20 cellular contexts compared by ENCODE assay signal in genomic region chr2:3237501-3237889, GRCh38.
"Had no signal": no experiment of that assay in that cellular context is flagged by ENCODE, and none has a peak within 500 bp of the region (broad histone marks: within the 10 kb centered on the region; RNA-seq: fewer than 3 reads in every experiment).

No MANE protein-coding gene starts in this region.

- H3K27me3 Mint-ChIP-seq: activated naive CD4-positive, alpha-beta T cell treated with anti-CD3 and anti-CD28 coated beads, Interleukin-2, amount 50 U/mL, for 24 hours; naive thymus-derived CD8-positive, alpha-beta T cell; stimulated activated naive CD8-positive, alpha-beta T cell treated with anti-CD3 and anti-CD28 coated beads, Interleukin-15, Interleukin-2, amounts not matched to agents 100 ng/mL and 50 ng/mL, for 24 hours; T-cell had no signal

- H3K27me3 ChIP-seq: body of pancreas, cardiac muscle cell, heart right ventricle, sigmoid colon, thyroid gland, upper lobe of right lung had no signal

- H3K36me3 ChIP-seq: cardiac muscle cell, sigmoid colon, thyroid gland, upper lobe of right lung had no signal

- H3K4me3 ChIP-seq: body of pancreas, cardiac muscle cell, heart right ventricle, lung, sigmoid colon, thyroid gland, upper lobe of right lung had no signal

- H3K9me3 ChIP-seq: body of pancreas, heart right ventricle, sigmoid colon, thyroid gland, upper lobe of right lung had no signal

- ATAC-seq: body of pancreas; naive thymus-derived CD8-positive, alpha-beta T cell; T-cell; upper lobe of right lung had no signal

- H3K27ac Mint-ChIP-seq: activated naive CD4-positive, alpha-beta T cell treated with anti-CD3 and anti-CD28 coated beads, Interleukin-2, amount 50 U/mL, for 24 hours; stimulated activated naive CD8-positive, alpha-beta T cell treated with anti-CD3 and anti-CD28 coated beads, Interleukin-15, Interleukin-2, amounts not matched to agents 100 ng/mL and 50 ng/mL, for 24 hours; T-cell had no signal

- H3K9me3 Mint-ChIP-seq: activated naive CD4-positive, alpha-beta T cell treated with anti-CD3 and anti-CD28 coated beads, Interleukin-2, amount 50 U/mL, for 24 hours; naive thymus-derived CD8-positive, alpha-beta T cell; stimulated activated naive CD8-positive, alpha-beta T cell treated with anti-CD3 and anti-CD28 coated beads, Interleukin-15, Interleukin-2, amounts not matched to agents 100 ng/mL and 50 ng/mL, for 24 hours; T-cell had no signal

- H3K4me1 ChIP-seq: body of pancreas, sigmoid colon, thyroid gland, upper lobe of right lung had no signal

- H3K4me3 Mint-ChIP-seq: activated naive CD4-positive, alpha-beta T cell treated with anti-CD3 and anti-CD28 coated beads, Interleukin-2, amount 50 U/mL, for 24 hours; naive thymus-derived CD8-positive, alpha-beta T cell; stimulated activated naive CD8-positive, alpha-beta T cell treated with anti-CD3 and anti-CD28 coated beads, Interleukin-15, Interleukin-2, amounts not matched to agents 100 ng/mL and 50 ng/mL, for 24 hours; T-cell had no signal

- DNase-seq: activated CD4-positive, alpha-beta T cell treated with anti-CD3 and anti-CD28 coated beads, Interleukin-2, amount 50 U/mL, for 1 hour; activated CD4-positive, CD25-positive, alpha-beta regulatory T cell; activated gamma-delta T cell treated with Interleukin-2 at 50 U/mL for 16 hours; anterior cingulate cortex; body of pancreas; foreskin fibroblast; heart right ventricle; naive thymus-derived CD8-positive, alpha-beta T cell; retina; sigmoid colon; stimulated activated CD4-positive, alpha-beta T cell treated with anti-CD3 and anti-CD28 coated beads, Interleukin-4, amount 100 ng/mL, for 1 hour; substantia nigra; T-cell; T1000; thyroid gland; upper lobe of right lung had no signal
